In the genomic region with DNA sequence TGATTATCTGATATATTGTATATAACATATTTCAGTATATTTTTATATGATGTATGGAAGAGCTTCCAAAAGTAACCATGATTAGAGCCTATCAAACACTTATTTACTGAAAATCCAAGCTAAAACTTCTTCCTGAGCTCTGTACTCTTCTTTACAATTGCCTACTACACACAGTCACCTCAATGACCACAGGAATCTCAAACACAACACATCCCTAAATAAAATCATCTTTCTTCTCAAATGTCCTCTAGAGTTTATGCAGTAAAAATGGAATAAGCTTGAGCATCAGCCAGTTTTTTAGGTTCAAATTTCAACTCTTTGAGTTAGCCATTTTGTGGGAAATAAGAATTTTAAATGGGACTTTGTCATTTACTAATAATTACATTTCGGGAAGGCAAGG, we compare ENCODE assay signal across 30 cellular contexts.
"Had no signal": no experiment of that assay in that cellular context is flagged by ENCODE, and none has a peak within 500 bp of the region (broad histone marks: within the 10 kb centered on the region; RNA-seq: fewer than 3 reads in every experiment).

No MANE protein-coding gene starts in this region.

- H3K36me3 Mint-ChIP-seq: activated naive CD8-positive, alpha-beta T cell treated with anti-CD3 and anti-CD28 coated beads, Interleukin-2, amount 10 ng/mL, durations not matched to agents 7 days and 5 days had no signal

- H3K9me3 Mint-ChIP-seq: activated CD4-positive, alpha-beta T cell treated with anti-CD3 and anti-CD28 coated beads, Interleukin-2, amount 10 ng/mL, durations not matched to agents 24 days and 14 days; activated CD8-positive, alpha-beta T cell treated with anti-CD3 and anti-CD28 coated beads for 36 hours; activated naive CD8-positive, alpha-beta T cell treated with anti-CD3 and anti-CD28 coated beads, Interleukin-2, amount 10 ng/mL, durations not matched to agents 7 days and 5 days; activated T-cell treated with anti-CD3 and anti-CD28 coated beads, Interleukin-2, amount 50 U/mL, for 72 hours; activated T-helper 17 cell treated with anti-CD3 and anti-CD28 coated beads, Interleukin-2, amount 50 U/mL, for 72 hours; T-helper 1 cell treated with Interleukin-12 subunit alpha and Interleukin-12 subunit beta and Interleukin-4 antibody, amounts not matched to agents 30 μg/mL and 1 μg/mL, for 36 hours; T-helper 2 cell treated with Interferon-gamma antibody and Interleukin-4, amounts not matched to agents 5 μg/mL and 100 μg/mL, for 36 hours had no signal

- H3K9ac ChIP-seq: SK-N-SH had no signal

- H3K27me3 ChIP-seq: ascending aorta, body of pancreas, breast epithelium, MG63, Peyer's patch, SJSA1 had no signal

- H3K27ac ChIP-seq: ascending aorta, body of pancreas, breast epithelium, SJSA1 had no signal

- H3K9me3 ChIP-seq: ascending aorta, body of pancreas, breast epithelium, MG63, Peyer's patch, SJSA1, SK-N-SH had no signal

- H3K4me3 ChIP-seq: ascending aorta, body of pancreas, breast epithelium, MG63, Peyer's patch, SJSA1 had no signal

- H3K4me2 ChIP-seq: SK-N-SH had no signal

- H3K4me3 Mint-ChIP-seq: activated CD4-positive, alpha-beta T cell treated with anti-CD3 and anti-CD28 coated beads, Interleukin-2, amount 10 ng/mL, durations not matched to agents 24 days and 14 days; activated CD8-positive, alpha-beta T cell treated with anti-CD3 and anti-CD28 coated beads for 36 hours; activated naive CD8-positive, alpha-beta T cell treated with anti-CD3 and anti-CD28 coated beads, Interleukin-2, amount 10 ng/mL, durations not matched to agents 7 days and 5 days; activated T-cell treated with anti-CD3 and anti-CD28 coated beads, Interleukin-2, amount 50 U/mL, for 72 hours; activated T-helper 17 cell treated with anti-CD3 and anti-CD28 coated beads, Interleukin-2, amount 50 U/mL, for 72 hours; T-helper 1 cell treated with Interleukin-12 subunit alpha and Interleukin-12 subunit beta and Interleukin-4 antibody, amounts not matched to agents 30 μg/mL and 1 μg/mL, for 36 hours; T-helper 2 cell treated with Interferon-gamma antibody and Interleukin-4, amounts not matched to agents 5 μg/mL and 100 μg/mL, for 36 hours had no signal

- DNase-seq: activated CD4-positive, alpha-beta T cell treated with anti-CD3 and anti-CD28 coated beads, Interleukin-2, amount 10 ng/mL, durations not matched to agents 24 days and 14 days; activated CD4-positive, alpha-beta T cell treated with anti-CD3 and anti-CD28 coated beads, Interleukin-2, amount 50 U/mL, for 4 hours; activated CD8-positive, alpha-beta T cell treated with anti-CD3 and anti-CD28 coated beads for 36 hours; activated effector memory CD4-positive, alpha-beta T cell treated with anti-CD3 and anti-CD28 coated beads, Interleukin-2, amount 50 U/mL, for 16 hours; activated naive CD4-positive, alpha-beta T cell; activated naive CD4-positive, alpha-beta T cell treated with anti-CD3 and anti-CD28 coated beads, Interleukin-2, amount 50 U/mL, for 16 hours; activated naive CD8-positive, alpha-beta T cell treated with anti-CD3 and anti-CD28 coated beads, Interleukin-2, amount 10 ng/mL, durations not matched to agents 7 days and 5 days; activated T-cell treated with anti-CD3 and anti-CD28 coated beads, Interleukin-2, amount 50 U/mL, for 1 hour; activated T-cell treated with anti-CD3 and anti-CD28 coated beads, Interleukin-2, amount 50 U/mL, for 72 hours; amygdala; body of pancreas; MG63; NCI-H1048; NCI-H1105 treated with DMSO at 0.1 percent for 48 hours; NCI-H1436; NCI-H1694; NCI-H2029; NCI-H345; NCI-H524 treated with DMSO at 0.1 percent for 48 hours; NK-92 treated with Interleukin-12 subunit alpha and Interleukin-12 subunit beta, amount 100 ng/mL, for 24 hours; Peyer's patch; RPMI8226; SHP77 treated with DMSO at 0.1 percent for 48 hours; SK-N-SH had no signal

- H3K4me1 ChIP-seq: ascending aorta, body of pancreas, breast epithelium, SJSA1 had no signal

- ATAC-seq: activated CD8-positive, alpha-beta T cell treated with anti-CD3 and anti-CD28 coated beads for 36 hours; activated T-cell treated with anti-CD3 and anti-CD28 coated beads, Interleukin-2, amount 50 U/mL, for 72 hours; activated T-helper 17 cell treated with anti-CD3 and anti-CD28 coated beads, Interleukin-2, amount 50 U/mL, for 72 hours; body of pancreas had no signal

- H3K27ac Mint-ChIP-seq: activated CD4-positive, alpha-beta T cell treated with anti-CD3 and anti-CD28 coated beads, Interleukin-2, amount 10 ng/mL, durations not matched to agents 24 days and 14 days; activated CD8-positive, alpha-beta T cell treated with anti-CD3 and anti-CD28 coated beads for 36 hours; activated naive CD8-positive, alpha-beta T cell treated with anti-CD3 and anti-CD28 coated beads, Interleukin-2, amount 10 ng/mL, durations not matched to agents 7 days and 5 days; activated T-cell treated with anti-CD3 and anti-CD28 coated beads, Interleukin-2, amount 50 U/mL, for 72 hours; activated T-helper 17 cell treated with anti-CD3 and anti-CD28 coated beads, Interleukin-2, amount 50 U/mL, for 72 hours; T-helper 1 cell treated with Interleukin-12 subunit alpha and Interleukin-12 subunit beta and Interleukin-4 antibody, amounts not matched to agents 30 μg/mL and 1 μg/mL, for 36 hours; T-helper 2 cell treated with Interferon-gamma antibody and Interleukin-4, amounts not matched to agents 5 μg/mL and 100 μg/mL, for 36 hours had no signal

- H3K4me1 Mint-ChIP-seq: activated T-helper 17 cell treated with anti-CD3 and anti-CD28 coated beads, Interleukin-2, amount 50 U/mL, for 72 hours had no signal

- H3K36me3 ChIP-seq: ascending aorta, breast epithelium, MG63, Peyer's patch, SJSA1 had no signal
